ENCODE assay signal across 15 cellular contexts in genomic region chr12:39173689-39174088, GRCh38.
A peak's percentile ranks its signal among the peaks of the same experiment; 100 is the strongest.
DNase-seq lines count a peak whose midpoint lies in the region; ATAC-seq and TF ChIP-seq lines count a peak whose summit lies in the region.
"Had no signal": no experiment of that assay in that cellular context is flagged by ENCODE, and none has a peak within 500 bp of the region (broad histone marks: within the 10 kb centered on the region; RNA-seq: fewer than 3 reads in every experiment).

No MANE protein-coding gene starts in this region.

- H2AFZ ChIP-seq in smooth muscle cell (ENCODE audit: low read depth): peak overlapping the region; percentile 42

- H3F3A ChIP-seq in smooth muscle cell (ENCODE audit: low read depth): no peaks in the 10 kb centered on the region

- no peaks in the 10 kb centered on the region for H3K27me3 ChIP-seq in smooth muscle cell (ENCODE audit: low read depth)
- H3K27me3 ChIP-seq: pancreas had no signal

- no peak overlapping the region for H3K27ac ChIP-seq in smooth muscle cell (ENCODE audit: low read depth)
- H3K27ac ChIP-seq: HL-60, pancreas, VCaP had no signal

- WGBS in smooth muscle cell (ENCODE audit: low lambda C conversion rate): 72% methylated on average over 2 of the region's 2 CpGs

- H3K36me3 ChIP-seq in smooth muscle cell (ENCODE audit: low read depth): no peaks in the 10 kb centered on the region
- H3K36me3 ChIP-seq: pancreas had no signal

- peak; percentile 35 for DNase-seq in NCI-H774 (lab: John Stamatoyannopoulos, UW)
- DNase-seq in smooth muscle cell (lab: John Stamatoyannopoulos, UW; ENCODE audit: unreplicated experiment): no peak
- DNase-seq in NCI-H1694 (lab: John Stamatoyannopoulos, UW): no peak
- DNase-seq in inferior parietal cortex (ENCODE audit: extremely low spot score): no peak
- no peak for DNase-seq in NCI-H446 treated with DMSO at 0.1 percent for 48 hours (lab: John Stamatoyannopoulos, UW)
- DNase-seq: anterior cingulate cortex, COR-L47, naive B cell, NCI-H2029, pancreas had no signal

- H3K9me3 ChIP-seq in smooth muscle cell (replicated peaks; ENCODE audit: low read depth): no peaks in the 10 kb centered on the region
- H3K9me3 ChIP-seq: pancreas had no signal

- H4K20me1 ChIP-seq in smooth muscle cell (ENCODE audit: low read depth): no peaks in the 10 kb centered on the region

- no peak overlapping the region for H3K9ac ChIP-seq in smooth muscle cell (ENCODE audit: low read depth)

- H3K79me2 ChIP-seq in smooth muscle cell (ENCODE audit: low read depth): no peaks in the 10 kb centered on the region

- H3K4me2 ChIP-seq in smooth muscle cell: no peak overlapping the region

- H3K4me1 ChIP-seq in smooth muscle cell (ENCODE audit: low read depth): no peaks in the 10 kb centered on the region
- H3K4me1 ChIP-seq: pancreas had no signal

- no peak overlapping the region for H3K4me3 ChIP-seq in smooth muscle cell
- H3K4me3 ChIP-seq: lung, pancreas had no signal

- no peak for TF ChIP-seq CTCF in smooth muscle cell (IDR thresholded peaks at IDR 0.05; ENCODE audit: borderline replicate concordance, insufficient read depth, poor library complexity, severe bottlenecking)

- peak; percentile 57 for ATAC-seq in GM18519 (IDR thresholded peaks at IDR 0.05; ENCODE audit: low FRiP score, unreplicated experiment)
- peak; percentile 68 for ATAC-seq in GM21390 (IDR thresholded peaks at IDR 0.05; ENCODE audit: unreplicated experiment)
- ATAC-seq: pancreas had no signal
